11 cellular contexts compared by ENCODE assay signal in the genomic region with DNA sequence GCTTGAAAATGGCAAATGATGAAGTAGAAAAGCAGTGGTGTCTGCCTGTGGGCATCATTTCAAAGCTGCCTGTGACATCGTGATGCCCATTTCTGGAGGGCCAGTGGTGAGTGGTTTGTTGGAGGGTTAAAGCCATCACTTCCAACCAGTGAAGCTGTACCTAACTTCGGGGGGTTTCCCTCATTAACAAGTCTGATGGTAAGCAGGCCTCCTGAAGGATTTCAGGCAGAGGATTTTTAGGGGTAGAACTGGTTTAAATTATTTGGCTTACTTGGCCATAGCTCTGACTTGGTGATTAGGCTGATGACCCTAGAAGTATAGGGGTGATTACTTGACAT. TPM values are rescaled to one million over a fixed set of nuclear protein-coding genes. Genes with fewer than 3 reads are reported as not detected.
DNase-seq lines count a peak whose midpoint lies in the region; ATAC-seq and FAIRE-seq lines count a peak whose summit lies in the region.
"Had no signal": no experiment of that assay in that cellular context is flagged by ENCODE, and none has a peak within 500 bp of the region (broad histone marks: within the 10 kb centered on the region; RNA-seq: fewer than 3 reads in every experiment).

No MANE protein-coding gene starts in this region.

- H3K4me1 Mint-ChIP-seq in T-helper 2 cell treated with Interferon-gamma antibody and Interleukin-4, amounts not matched to agents 5 μg/mL and 100 μg/mL, for 36 hours (ENCODE audit: low read depth), result peaks cover 81% of the 10 kb centered on the region

- H2BK12ac ChIP-seq in neuronal stem cell (ENCODE audit: low read length), result no peak overlapping the region

- H2AFZ ChIP-seq in neuronal stem cell (ENCODE audit: low read length), result no peak overlapping the region

- no peak overlapping the region for H3K14ac ChIP-seq in neuronal stem cell (ENCODE audit: low read length)

- H3K27me3 Mint-ChIP-seq in T-helper 2 cell treated with Interferon-gamma antibody and Interleukin-4, amounts not matched to agents 5 μg/mL and 100 μg/mL, for 36 hours (ENCODE audit: low read depth), result no peaks in the 10 kb centered on the region

- H3K23ac ChIP-seq in neuronal stem cell (ENCODE audit: low read depth, low read length, poor library complexity), result no peak overlapping the region

- no peak overlapping the region for H2BK5ac ChIP-seq in neuronal stem cell (ENCODE audit: low read length)

- H3K18ac ChIP-seq in neuronal stem cell (ENCODE audit: low read length), result no peak overlapping the region

- no CpG with 5 or more reads among the region's 2 CpGs for WGBS in neuronal stem cell (ENCODE audit: extremely low coverage in 2 of 2, insufficient read length in 2 of 2, insufficient replicate concordance in 1 of 2), 2 donors

- no peak overlapping the region for H3K4ac ChIP-seq in neuronal stem cell (ENCODE audit: low read length)

- H3K27me3 ChIP-seq in neuronal stem cell (ENCODE audit: control insufficient read depth in 3 of 3, insufficient read depth in 3 of 3, low read depth in 1 of 3, low read length in 3 of 3), result no peaks in the 10 kb centered on the region

- H3K27ac ChIP-seq in neuronal stem cell (replicated peaks; ENCODE audit: low read length) (no peak overlapping the region), caudate nucleus (ENCODE audit: low read depth, low read length) (no peak overlapping the region)

- peaks cover 70% of the 10 kb centered on the region for H3K36me3 Mint-ChIP-seq in T-helper 2 cell treated with Interferon-gamma antibody and Interleukin-4, amounts not matched to agents 5 μg/mL and 100 μg/mL, for 36 hours (ENCODE audit: low read depth)

- H3K36me3 ChIP-seq in neuronal stem cell (replicated peaks in 1 of 2; ENCODE audit: control insufficient read depth in 2 of 2, insufficient read depth in 2 of 2, low read length in 2 of 2), result no peaks in the 10 kb centered on the region

- peak overlapping the region; percentile 49 for H3K4me3 Mint-ChIP-seq in T-helper 2 cell treated with Interferon-gamma antibody and Interleukin-4, amounts not matched to agents 5 μg/mL and 100 μg/mL, for 36 hours

- no peaks in the 10 kb centered on the region for H3K9me3 Mint-ChIP-seq in T-helper 2 cell treated with Interferon-gamma antibody and Interleukin-4, amounts not matched to agents 5 μg/mL and 100 μg/mL, for 36 hours

- H3K27ac Mint-ChIP-seq in T-helper 2 cell treated with Interferon-gamma antibody and Interleukin-4, amounts not matched to agents 5 μg/mL and 100 μg/mL, for 36 hours, result peak overlapping the region; percentile 84

- ATAC-seq in GM21786 (IDR thresholded peaks at IDR 0.05; ENCODE audit: unreplicated experiment), result peak; percentile 33
- no peak for ATAC-seq in HG03565 (IDR thresholded peaks at IDR 0.05; ENCODE audit: unreplicated experiment)

- no peak overlapping the region for H2BK120ac ChIP-seq in neuronal stem cell (ENCODE audit: low read depth, low read length)

- no peak overlapping the region for H4K8ac ChIP-seq in neuronal stem cell (ENCODE audit: low read depth, low read length)

- H3K79me1 ChIP-seq in neuronal stem cell (ENCODE audit: low read depth, low read length), result no peaks in the 10 kb centered on the region

- DNase-seq in GM18507 (ENCODE audit: extremely low spot score, insufficient read length, low read depth), result no peak
- DNase-seq in T-helper 2 cell treated with Interferon-gamma antibody and Interleukin-4, amounts not matched to agents 5 μg/mL and 100 μg/mL, for 36 hours (ENCODE audit: low spot score), result no peak
- DNase-seq in neuronal stem cell (ENCODE audit: low spot score), result no peak
- no peak for DNase-seq in NCI-H1092 (lab: John Stamatoyannopoulos, UW)
- no peak for DNase-seq in NCI-H345 (lab: John Stamatoyannopoulos, UW)
- no peak for DNase-seq in caudate nucleus (lab: John Stamatoyannopoulos, UW)
- DNase-seq: DMS79 treated with DMSO at 0.1 percent for 48 hours had no signal

- H3K9ac ChIP-seq in neuronal stem cell (ENCODE audit: low read depth, low read length, poor library complexity), result peak overlapping the region; percentile 24

- no peak overlapping the region for H3K4me2 ChIP-seq in neuronal stem cell (ENCODE audit: insufficient read depth, low read length, poor library complexity, severe bottlenecking)

- H2AK5ac ChIP-seq in neuronal stem cell (ENCODE audit: low read depth, low read length), result no peak overlapping the region

- H2BK15ac ChIP-seq in neuronal stem cell (ENCODE audit: low read length), result no peak overlapping the region

- FAIRE-seq in GM18507 (lab: Jason Lieb, UNC), result peak; percentile 85
- FAIRE-seq: H54, RCC 7860 had no signal

- no peaks in the 10 kb centered on the region for H3K9me3 ChIP-seq in neuronal stem cell (replicated peaks in 1 of 2; ENCODE audit: control insufficient read depth in 2 of 2, insufficient read depth in 1 of 2, low read depth in 1 of 2, low read length in 2 of 2)

- no peak overlapping the region for H3K4me3 ChIP-seq in neuronal stem cell (ENCODE audit: low read length in 2 of 2)

- no peak overlapping the region for H4K91ac ChIP-seq in neuronal stem cell (ENCODE audit: low read depth, low read length, poor library complexity)

- no peaks in the 10 kb centered on the region for H3K4me1 ChIP-seq in neuronal stem cell (ENCODE audit: control insufficient read depth in 2 of 2, insufficient read depth in 1 of 2, low read depth in 1 of 2, low read length in 2 of 2)

RNA-seq across cellular contexts. Expression of gene TNFAIP8, which starts 10.7 kb away (rescaled TPM):
- polyA plus RNA-seq in neuronal stem cell (2013, experiment 1 of 2), result 13.5 TPM
- 13.8 TPM for polyA plus RNA-seq in neuronal stem cell (2013, experiment 2 of 2)
